Comparison of ENCODE assay signal across 11 cellular contexts in the genomic region with DNA sequence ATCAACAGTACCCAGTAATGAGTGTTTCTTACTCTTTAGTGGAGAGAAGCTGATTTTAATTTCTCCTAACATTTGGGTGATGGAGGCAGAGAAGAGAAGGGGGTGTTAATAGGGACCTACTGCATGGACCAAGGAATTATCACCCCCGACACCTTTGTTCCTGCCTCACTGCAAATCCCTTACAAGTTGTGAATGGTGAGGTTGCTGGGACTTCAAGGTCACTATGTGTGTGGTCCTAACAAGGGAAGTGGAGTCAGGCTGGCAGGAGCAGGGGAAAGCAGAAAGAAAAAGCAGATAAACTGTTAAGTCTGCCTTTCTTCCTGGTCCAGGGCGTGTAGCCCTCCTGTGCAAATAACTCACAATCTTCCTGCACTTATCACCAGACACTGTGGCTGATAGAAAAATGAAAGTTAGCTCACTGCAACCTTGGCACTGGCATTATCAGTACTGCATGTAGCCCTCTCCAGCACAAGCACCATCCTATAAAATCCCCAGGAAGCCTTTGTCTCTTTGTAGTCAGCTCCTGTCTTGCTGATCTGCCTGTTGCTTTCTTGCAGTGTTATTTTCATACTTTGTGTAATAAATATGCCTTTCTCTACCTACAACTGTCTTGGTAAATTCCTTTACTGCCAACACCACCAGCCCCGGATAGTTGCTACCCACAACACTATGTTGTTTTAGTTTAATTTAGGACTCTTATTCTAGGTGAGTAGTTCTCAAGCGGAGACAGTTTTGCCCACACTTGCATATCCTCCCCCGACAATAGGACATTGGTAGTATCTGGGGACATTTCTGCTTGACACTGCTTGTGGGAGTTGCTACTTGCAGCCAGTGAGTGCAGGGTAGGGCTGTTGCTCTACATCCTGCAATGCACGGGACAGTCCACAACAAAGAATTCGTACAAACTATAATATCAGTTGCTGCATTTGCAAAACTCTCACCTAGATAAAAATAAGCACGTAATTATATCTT.
DNase-seq lines count a peak whose midpoint lies in the region; ATAC-seq and TF ChIP-seq lines count a peak whose summit lies in the region.
"Had no signal": no experiment of that assay in that cellular context is flagged by ENCODE, and none has a peak within 500 bp of the region (broad histone marks: within the 10 kb centered on the region; RNA-seq: fewer than 3 reads in every experiment).

No MANE protein-coding gene starts in this region.

- H3K4me3 Mint-ChIP-seq in naive thymus-derived CD4-positive, alpha-beta T cell: no peak overlapping the region
- H3K4me3 Mint-ChIP-seq: T-helper 2 cell treated with Interferon-gamma antibody and Interleukin-4, amounts not matched to agents 5 μg/mL and 100 μg/mL, for 36 hours had no signal

- H3K36me3 ChIP-seq in SJSA1 (no peaks in the 10 kb centered on the region), neutrophil (peaks cover 43% of the 10 kb centered on the region)
- no peaks in the 10 kb centered on the region for H3K36me3 ChIP-seq in naive thymus-derived CD4-positive, alpha-beta T cell (ENCODE audit: control insufficient read depth in 2 of 3, insufficient read depth in 3 of 3, low read length in 3 of 3)

- CTCF ChIA-PET in naive thymus-derived CD4-positive, alpha-beta T cell (lab: Charles Lee): no interaction called here

- H3K27me3 Mint-ChIP-seq in naive thymus-derived CD4-positive, alpha-beta T cell: no peaks in the 10 kb centered on the region

- no peaks in the 10 kb centered on the region for H3K36me3 Mint-ChIP-seq in naive thymus-derived CD4-positive, alpha-beta T cell

- H3K9me3 ChIP-seq in SJSA1 (replicated peaks) (no peaks in the 10 kb centered on the region), neutrophil (no peaks in the 10 kb centered on the region)
- H3K9me3 ChIP-seq in naive thymus-derived CD4-positive, alpha-beta T cell (ENCODE audit: control insufficient read depth in 2 of 3, low read length in 3 of 3): no peaks in the 10 kb centered on the region

- H3K27ac ChIP-seq in SJSA1: peak overlapping the region; percentile 84
- peak overlapping the region; percentile 7 for H3K27ac ChIP-seq in neutrophil
- no peak overlapping the region for H3K27ac ChIP-seq in naive thymus-derived CD4-positive, alpha-beta T cell (ENCODE audit: low read depth, low read length)

- H3K27ac Mint-ChIP-seq in naive thymus-derived CD4-positive, alpha-beta T cell: peak overlapping the region in 1 of 9 donors; percentile 3
- H3K27ac Mint-ChIP-seq: T-helper 2 cell treated with Interferon-gamma antibody and Interleukin-4, amounts not matched to agents 5 μg/mL and 100 μg/mL, for 36 hours had no signal

- peaks cover 0 to 5% (median 0%) of the 10 kb centered on the region in 7 donors for H3K4me1 Mint-ChIP-seq in naive thymus-derived CD4-positive, alpha-beta T cell

- intact Hi-C loops in left cardiac atrium (cut with DNase I): no loop called here
- intact Hi-C loops in naive thymus-derived CD4-positive, alpha-beta T cell (cut with micrococcal nuclease): no loop called here

- no peaks in the 10 kb centered on the region for H3K27me3 ChIP-seq in SJSA1 (replicated peaks)
- H3K27me3 ChIP-seq in neutrophil: no peaks in the 10 kb centered on the region
- no peaks in the 10 kb centered on the region for H3K27me3 ChIP-seq in naive thymus-derived CD4-positive, alpha-beta T cell (ENCODE audit: control insufficient read depth in 2 of 2, insufficient read depth in 2 of 2, low read length in 2 of 2)

- peaks cover 37% of the 10 kb centered on the region for H3K4me1 ChIP-seq in SJSA1 (replicated peaks)
- peaks cover 9 to 12% of the 10 kb centered on the region in 2 experiments for H3K4me1 ChIP-seq in neutrophil (ENCODE audit: control insufficient read depth in 1 of 2, insufficient read depth in 1 of 2, low read depth in 1 of 2, low read length in 1 of 2)
- no peaks in the 10 kb centered on the region for H3K4me1 ChIP-seq in naive thymus-derived CD4-positive, alpha-beta T cell (ENCODE audit: control insufficient read depth in 2 of 2, insufficient read depth in 2 of 2, low read length in 2 of 2)

- no peak for TF ChIP-seq CTCF in neutrophil (IDR thresholded peaks at IDR 0.05)

- H3K9me3 Mint-ChIP-seq in naive thymus-derived CD4-positive, alpha-beta T cell: peaks cover 0 to 6% (median 0%) of the 10 kb centered on the region in 11 donors
- H3K9me3 Mint-ChIP-seq: T-helper 2 cell treated with Interferon-gamma antibody and Interleukin-4, amounts not matched to agents 5 μg/mL and 100 μg/mL, for 36 hours had no signal

- peak; percentile 57 for DNase-seq in Ammon's horn (ENCODE audit: low spot score)
- peak; percentile 49 to 63 for DNase-seq in SJSA1 (ENCODE audit: low read depth in 1 of 2, low spot score in 2 of 2)
- no peak for DNase-seq in left cardiac atrium
- DNase-seq in NCI-H2081 (lab: John Stamatoyannopoulos, UW): no peak
- no peak for DNase-seq in naive thymus-derived CD4-positive, alpha-beta T cell
- DNase-seq in OCI-M1 (lab: John Stamatoyannopoulos, UW): no peak
- DNase-seq: AML-193, NCI-H446 had no signal

- POLR2A ChIA-PET in naive thymus-derived CD4-positive, alpha-beta T cell (lab: Charles Lee): no interaction called here

- no peak overlapping the region for H3K4me3 ChIP-seq in SJSA1
- no peak overlapping the region for H3K4me3 ChIP-seq in neutrophil (ENCODE audit: low read depth in 1 of 2, low read length in 1 of 2)
- H3K4me3 ChIP-seq in naive thymus-derived CD4-positive, alpha-beta T cell (ENCODE audit: low read length): no peak overlapping the region

- peak; percentile 73 to 76 for ATAC-seq in left cardiac atrium
- ATAC-seq in naive thymus-derived CD4-positive, alpha-beta T cell: no peak
- ATAC-seq in HG02852 (IDR thresholded peaks at IDR 0.05; ENCODE audit: unreplicated experiment): no peak

Comparison
In these comparisons a context has a peak if more than half of its experiments do, and no peak if none do; other contexts are left out.
1. DNase-seq: peak in Ammon's horn (single experiment) and SJSA1 (2 of 2); none in left cardiac atrium (single experiment), NCI-H2081 (0 of 2), naive thymus-derived CD4-positive, alpha-beta T cell (0 of 9) and OCI-M1 (single experiment).
2. ATAC-seq: peak in left cardiac atrium (2 of 2); none in naive thymus-derived CD4-positive, alpha-beta T cell (single experiment) and HG02852 (single experiment).